Comparison of ENCODE assay signal across 8 cellular contexts in the genomic region with DNA sequence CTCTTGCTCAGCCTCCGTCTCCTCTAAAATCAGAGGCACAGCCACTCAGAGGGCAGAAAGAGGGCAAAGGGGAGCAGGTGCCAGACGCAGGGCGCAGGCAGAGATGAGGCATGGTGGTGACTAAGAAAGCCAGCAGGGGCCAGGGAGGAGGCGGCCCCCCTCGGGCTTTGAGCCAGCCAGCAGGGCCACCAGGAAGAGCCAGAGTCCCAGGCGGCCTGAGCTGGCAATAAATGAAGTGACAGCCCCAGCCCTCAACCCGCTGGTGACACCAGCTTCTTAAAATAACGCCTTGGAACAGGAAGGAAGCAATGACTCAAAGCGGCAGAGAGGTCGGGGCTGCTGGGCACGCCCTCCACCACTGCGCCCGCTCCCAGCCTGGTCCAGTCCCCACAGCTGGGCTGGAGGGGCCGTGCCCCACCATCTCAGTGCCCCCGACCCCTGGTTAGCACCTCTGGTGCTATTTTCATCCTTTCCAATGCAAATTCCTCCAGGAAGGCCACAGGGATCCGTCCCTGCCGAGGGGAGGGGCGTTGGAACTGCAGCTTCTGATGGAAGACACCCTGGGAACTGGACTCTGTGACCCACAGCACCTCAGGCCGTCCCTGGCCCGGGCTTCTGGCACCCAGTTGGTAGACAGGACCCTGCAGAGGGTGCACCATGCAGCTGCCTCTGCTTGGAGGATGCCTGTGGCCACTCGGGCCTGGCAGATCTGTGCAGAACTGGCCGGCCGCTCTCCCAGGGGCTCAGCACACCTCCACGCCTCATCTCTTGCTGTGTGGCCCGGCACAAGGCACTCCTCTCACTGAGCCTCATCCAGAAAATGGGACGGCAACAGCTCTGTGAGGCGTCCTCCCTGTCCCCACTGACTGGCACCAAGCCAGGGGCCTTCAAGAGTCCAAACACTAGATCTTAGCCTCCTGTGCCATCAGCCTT.
DNase-seq lines count a peak whose midpoint lies in the region; ATAC-seq and TF ChIP-seq lines count a peak whose summit lies in the region.

No MANE protein-coding gene starts in this region.

- H3K4me1 ChIP-seq in right atrium auricular region: peaks cover 0 to 72% of the 10 kb centered on the region in 2 donors

- peak overlapping the region; percentile 38 for H3K9ac ChIP-seq in SU-DHL-6 (ENCODE audit: low read length)

- H4K20me1 ChIP-seq in SU-DHL-6 (ENCODE audit: low read depth, low read length): no peaks in the 10 kb centered on the region; the same call in 1 of the 2 replicates

- H3K4me3 ChIP-seq in SU-DHL-6 (ENCODE audit: insufficient read depth, low read length, poor library complexity, severe bottlenecking): no peak overlapping the region
- H3K4me3 ChIP-seq in right atrium auricular region: no peak overlapping the region

- H3K36me3 ChIP-seq in SU-DHL-6 (ENCODE audit: low read length) (no peaks in the 10 kb centered on the region), right atrium auricular region (peaks cover 12% of the 10 kb centered on the region)

- TF ChIP-seq CTCF in SU-DHL-6 (IDR thresholded peaks at IDR 0.05; ENCODE audit: insufficient read depth, low read length, poor library complexity, severe bottlenecking): no peak
- TF ChIP-seq CTCF in right atrium auricular region (IDR thresholded peaks at IDR 0.05): peak in 1 of 2 donors; percentile 38

- peak overlapping the region; percentile 37 for H3K27ac ChIP-seq in SU-DHL-6 (ENCODE audit: low read depth, low read length)
- H3K27ac ChIP-seq in right atrium auricular region: peak overlapping the region; percentile 85 to 88

- H3K4me1 Mint-ChIP-seq in activated naive CD8-positive, alpha-beta T cell treated with anti-CD3 and anti-CD28 coated beads for 36 hours: peaks cover 46% of the 10 kb centered on the region

- H3K36me3 Mint-ChIP-seq in activated naive CD8-positive, alpha-beta T cell treated with anti-CD3 and anti-CD28 coated beads for 36 hours: peaks cover 17% of the 10 kb centered on the region

- H3K4me2 ChIP-seq in SU-DHL-6 (ENCODE audit: low read depth, low read length, poor library complexity, severe bottlenecking): peak overlapping the region; percentile 27

- peak; percentile 69 for ATAC-seq in HG03280 (IDR thresholded peaks at IDR 0.05; ENCODE audit: unreplicated experiment)

- H3K9me3 Mint-ChIP-seq in activated naive CD8-positive, alpha-beta T cell treated with anti-CD3 and anti-CD28 coated beads for 36 hours: no peaks in the 10 kb centered on the region

- H3K27me3 ChIP-seq in SU-DHL-6 (ENCODE audit: low read length) (no peaks in the 10 kb centered on the region), right atrium auricular region (no peaks in the 10 kb centered on the region)

- no peaks in the 10 kb centered on the region for H3F3A ChIP-seq in SU-DHL-6 (ENCODE audit: insufficient read depth)

- no peaks in the 10 kb centered on the region for H3K9me3 ChIP-seq in SU-DHL-6 (ENCODE audit: insufficient read depth, low read length)
- no peaks in the 10 kb centered on the region for H3K9me3 ChIP-seq in right atrium auricular region

- no peaks in the 10 kb centered on the region for H3K79me2 ChIP-seq in SU-DHL-6 (ENCODE audit: insufficient read depth, low read length)

- peak; percentile 61 for TF ChIP-seq POLR2A in GM19193 (IDR thresholded peaks at IDR 0.05; ENCODE audit: extremely low read depth, insufficient read depth, insufficient read length)

- peak overlapping the region; percentile 75 for H3K27ac Mint-ChIP-seq in activated naive CD8-positive, alpha-beta T cell treated with anti-CD3 and anti-CD28 coated beads for 36 hours

- DNase-seq in AG08396 (ENCODE audit: low spot score) (peak; percentile 89), right atrium auricular region (ENCODE audit: low spot score) (peak; percentile 95), NCI-H2107 (lab: John Stamatoyannopoulos, UW) (no peak)
- peak; percentile 84 for DNase-seq in activated naive CD8-positive, alpha-beta T cell treated with anti-CD3 and anti-CD28 coated beads for 36 hours
- peak; percentile 73 to 78 for DNase-seq in stimulated activated CD4-positive, alpha-beta T cell treated with anti-CD3 and anti-CD28 coated beads, Interleukin-15, amount 100 ng/mL, for 48 hours (ENCODE audit: low read depth in 2 of 2)

- no peaks in the 10 kb centered on the region for H3K9me2 ChIP-seq in SU-DHL-6 (replicated peaks; ENCODE audit: insufficient read depth, low read length)

- H3K4me3 Mint-ChIP-seq in activated naive CD8-positive, alpha-beta T cell treated with anti-CD3 and anti-CD28 coated beads for 36 hours: no peak overlapping the region

- no peak overlapping the region for H2AFZ ChIP-seq in SU-DHL-6 (ENCODE audit: low read depth, low read length, severe bottlenecking)

- H3K27me3 Mint-ChIP-seq in activated naive CD8-positive, alpha-beta T cell treated with anti-CD3 and anti-CD28 coated beads for 36 hours: no peaks in the 10 kb centered on the region
